8 cellular contexts compared by ENCODE assay signal in genomic region chr12:68932123-68932700, GRCh38. TPM values are rescaled to one million over a fixed set of nuclear protein-coding genes. Genes with fewer than 3 reads are reported as not detected.
DNase-seq lines count a peak whose midpoint lies in the region; ATAC-seq, FAIRE-seq and TF ChIP-seq lines count a peak whose summit lies in the region.

No MANE protein-coding gene starts in this region.

- H4K20me1 ChIP-seq in BLaER1, result no peaks in the 10 kb centered on the region

- TF ChIP-seq CTCF in VCaP (conservative IDR thresholded peaks at IDR 0.05) (no peak), ovary (IDR thresholded peaks at IDR 0.05) (no peak)

- peak; percentile 32 for ATAC-seq in HG03159 (IDR thresholded peaks at IDR 0.05; ENCODE audit: unreplicated experiment)

- intact Hi-C loops in ovary (cut with DNase I), result no loop called here

- no peak for TF ChIP-seq POLR2A in ovary (IDR thresholded peaks at IDR 0.05)

- H3K4me1 ChIP-seq in BLaER1 (peaks cover 34% of the 10 kb centered on the region), ovary (ENCODE audit: insufficient read depth) (peaks cover 2% of the 10 kb centered on the region)

- H3K9me3 ChIP-seq in BLaER1 (peaks cover 13% of the 10 kb centered on the region), ovary (no peaks in the 10 kb centered on the region)

- H3K9ac ChIP-seq in BLaER1, result peak overlapping the region; percentile 70

- DNase-seq in GM19239 (ENCODE audit: insufficient read length, low spot score) (peak; percentile 7), foreskin melanocyte (peak; percentile 14), ovary (no peak), DMS 273 treated with DMSO at 0.1 percent for 48 hours (lab: John Stamatoyannopoulos, UW) (no peak), cerebellar cortex (ENCODE audit: low spot score) (no peak)

- H3K36me3 ChIP-seq in BLaER1 (no peaks in the 10 kb centered on the region), ovary (no peaks in the 10 kb centered on the region)

- peak overlapping the region; percentile 98 for H3K4me2 ChIP-seq in BLaER1

- peak; percentile 80 for FAIRE-seq in GM19239 (lab: Jason Lieb, UNC)

- H3K27ac ChIP-seq in BLaER1 (0 out of 2 replicates have a peak overlapping the region, but pooled peaks have one; percentile 43), VCaP (peak overlapping the region; percentile 21; the same call in 1 of the 2 replicates), ovary (peak overlapping the region in 1 of 2 donors; percentile 61)

- WGBS in ovary, 3 donors, result 11 to 21% (median 15%) methylated on average over 9 of the region's 9 CpGs

- no peak for TF ChIP-seq EP300 in ovary (IDR thresholded peaks at IDR 0.05)

- H3K27me3 ChIP-seq in BLaER1, result peaks cover 26% of the 10 kb centered on the region
- H3K27me3 ChIP-seq in ovary, result no peaks in the 10 kb centered on the region

- peak overlapping the region; percentile 75 for H3K4me3 ChIP-seq in BLaER1
- peak overlapping the region; percentile 58 for H3K4me3 ChIP-seq in ovary

RNA-seq across cellular contexts. Expression of gene CPM, which starts 0.8 kb away (rescaled TPM):
- total RNA-seq in ovary, result 10 to 100 TPM; 21.3 to 64.6 (median 37.9) TPM
- polyA plus RNA-seq in ovary, result 10 to 100 TPM; 23.8 to 62.9 TPM

Comparison
In these comparisons a context has a peak if more than half of its experiments do, and no peak if none do; other contexts are left out.
1. DNase-seq: peak in GM19239 (single experiment) and foreskin melanocyte (single experiment); none in ovary (0 of 5), DMS 273 treated with DMSO at 0.1 percent for 48 hours (single experiment) and cerebellar cortex (single experiment).